Comparison of ENCODE assay signal across 8 cellular contexts in genomic region chr9:88578486-88579362, GRCh38. TPM values are rescaled to one million over a fixed set of nuclear protein-coding genes. Genes with fewer than 3 reads are reported as not detected.
A peak's percentile ranks its signal among the peaks of the same experiment; 100 is the strongest.
DNase-seq lines count a peak whose midpoint lies in the region; ATAC-seq and TF ChIP-seq lines count a peak whose summit lies in the region.

No MANE protein-coding gene starts in this region.

- POLR2A ChIA-PET in activated CD4-positive, alpha-beta T cell treated with anti-CD3 and anti-CD28 coated beads for 36 hours (lab: Charles Lee), result no interaction called here

- peak; percentile 87 for ATAC-seq in HG02571 (IDR thresholded peaks at IDR 0.05; ENCODE audit: unreplicated experiment)
- peak; percentile 73 for ATAC-seq in activated CD4-positive, alpha-beta T cell treated with anti-CD3 and anti-CD28 coated beads for 36 hours
- ATAC-seq in left lobe of liver, result peak; percentile 100

- intact Hi-C loops in activated CD4-positive, alpha-beta T cell treated with anti-CD3 and anti-CD28 coated beads for 36 hours (cut with DNase I, micrococcal nuclease), result loop anchor here (1.0 to 5.0 kb wide), 6 partner anchors 189 to 628 kb away; no protein-coding TSS in a partner anchor

- H3K27ac Mint-ChIP-seq in activated CD4-positive, alpha-beta T cell treated with anti-CD3 and anti-CD28 coated beads for 36 hours, result no peak overlapping the region

- DNase-seq in NCI-H1417 (lab: John Stamatoyannopoulos, UW) (peak; percentile 16 to 66 (median 30)), NCI-H1417 treated with DMSO at 0.1 percent for 48 hours (lab: John Stamatoyannopoulos, UW) (no peak), NCI-H1105 treated with DMSO at 0.1 percent for 48 hours (lab: John Stamatoyannopoulos, UW) (peak; percentile 31), choroid plexus epithelial cell (ENCODE audit: low read depth) (peak; percentile 82), left lobe of liver (ENCODE audit: low spot score) (peak; percentile 85)
- peak; percentile 84 for DNase-seq in activated CD4-positive, alpha-beta T cell treated with anti-CD3 and anti-CD28 coated beads for 36 hours
- DNase-seq in stimulated activated CD4-positive, alpha-beta T cell treated with anti-CD3 and anti-CD28 coated beads, Interleukin-4, amount 100 ng/mL, for 24 hours, result peak; percentile 70

- TF ChIP-seq CTCF in choroid plexus epithelial cell (conservative IDR thresholded peaks at IDR 0.05; ENCODE audit: low read depth, low read length), result peak; percentile 94

- CTCF ChIA-PET in activated CD4-positive, alpha-beta T cell treated with anti-CD3 and anti-CD28 coated beads for 36 hours (lab: Charles Lee), result interaction anchor here (0.7 to 0.9 kb wide), 3 partner anchors 27 to 1999 kb away, joined by 3 to 4 read pairs (median 3); no protein-coding TSS in a partner anchor

- peak overlapping the region; percentile 31 for H3K4me3 Mint-ChIP-seq in activated CD4-positive, alpha-beta T cell treated with anti-CD3 and anti-CD28 coated beads for 36 hours

- H3K4me1 Mint-ChIP-seq in activated CD4-positive, alpha-beta T cell treated with anti-CD3 and anti-CD28 coated beads for 36 hours, result peaks cover 2% of the 10 kb centered on the region

- peaks cover 11% of the 10 kb centered on the region for H3K27me3 Mint-ChIP-seq in activated CD4-positive, alpha-beta T cell treated with anti-CD3 and anti-CD28 coated beads for 36 hours

- H3K36me3 Mint-ChIP-seq in activated CD4-positive, alpha-beta T cell treated with anti-CD3 and anti-CD28 coated beads for 36 hours (ENCODE audit: low read depth), result no peaks in the 10 kb centered on the region

- H3K4me3 ChIP-seq in choroid plexus epithelial cell (ENCODE audit: low read depth, low read length), result no peak overlapping the region

- H3K9me3 Mint-ChIP-seq in activated CD4-positive, alpha-beta T cell treated with anti-CD3 and anti-CD28 coated beads for 36 hours (ENCODE audit: low read depth), result no peaks in the 10 kb centered on the region

RNA-seq across cellular contexts. Expression of gene NXNL2, which starts 43.7 kb away (rescaled TPM):
- not detected for total RNA-seq in activated CD4-positive, alpha-beta T cell treated with anti-CD3 and anti-CD28 coated beads for 36 hours
- not detected for total RNA-seq in left lobe of liver
